17 cellular contexts compared by ENCODE assay signal in genomic region chr10:128429835-128430513, GRCh38.
DNase-seq lines count a peak whose midpoint lies in the region; TF ChIP-seq lines count a peak whose summit lies in the region.
"Had no signal": no experiment of that assay in that cellular context is flagged by ENCODE, and none has a peak within 500 bp of the region (broad histone marks: within the 10 kb centered on the region; RNA-seq: fewer than 3 reads in every experiment).

No MANE protein-coding gene starts in this region.

- peak; percentile 4 to 47 for DNase-seq in NCI-H524 (lab: John Stamatoyannopoulos, UW)
- DNase-seq in NCI-H524 treated with DMSO at 0.1 percent for 48 hours (lab: John Stamatoyannopoulos, UW), result no peak
- peak; percentile 12 for DNase-seq in NCI-H1092 (lab: John Stamatoyannopoulos, UW)
- peak; percentile 43 for DNase-seq in NCI-H748 treated with DMSO at 0.1 percent for 48 hours (lab: John Stamatoyannopoulos, UW)
- no peak for DNase-seq in progenitor cell of endocrine pancreas (ENCODE audit: low spot score, unreplicated experiment)
- DNase-seq in ureter (ENCODE audit: low spot score), result no peak
- no peak for DNase-seq in pons (ENCODE audit: low spot score)
- no peak for DNase-seq in AG20443 (ENCODE audit: low spot score)
- DNase-seq: AML-193; CD4-positive, CD25-positive, alpha-beta regulatory T cell; EL; H9; Karpas-422; MM.1S; NCI-H526; SHP77 had no signal

- H3K4me3 Mint-ChIP-seq in progenitor cell of endocrine pancreas (ENCODE audit: low read depth), result no peak overlapping the region
- H3K4me3 Mint-ChIP-seq: CD4-positive, CD25-positive, alpha-beta regulatory T cell; H9; T-helper 1 cell treated with Interleukin-12 subunit alpha and Interleukin-12 subunit beta and Interleukin-4 antibody, amounts not matched to agents 30 μg/mL and 1 μg/mL, for 36 hours had no signal

- no peaks in the 10 kb centered on the region for H3K36me3 Mint-ChIP-seq in progenitor cell of endocrine pancreas (ENCODE audit: insufficient read depth)
- H3K36me3 Mint-ChIP-seq: CD4-positive, CD25-positive, alpha-beta regulatory T cell had no signal

- peaks cover 25% of the 10 kb centered on the region for H3K27me3 Mint-ChIP-seq in progenitor cell of endocrine pancreas

- no peaks in the 10 kb centered on the region for H3K9me3 Mint-ChIP-seq in progenitor cell of endocrine pancreas (ENCODE audit: low read depth)
- H3K9me3 Mint-ChIP-seq: H9; T-helper 1 cell treated with Interleukin-12 subunit alpha and Interleukin-12 subunit beta and Interleukin-4 antibody, amounts not matched to agents 30 μg/mL and 1 μg/mL, for 36 hours had no signal

- H3K4me1 Mint-ChIP-seq in progenitor cell of endocrine pancreas (ENCODE audit: low read depth), result peaks cover 5% of the 10 kb centered on the region

- peak overlapping the region; percentile 8 for H3K27ac Mint-ChIP-seq in progenitor cell of endocrine pancreas
- H3K27ac Mint-ChIP-seq: CD4-positive, CD25-positive, alpha-beta regulatory T cell; T-helper 1 cell treated with Interleukin-12 subunit alpha and Interleukin-12 subunit beta and Interleukin-4 antibody, amounts not matched to agents 30 μg/mL and 1 μg/mL, for 36 hours had no signal

- TF ChIP-seq CTCF in progenitor cell of endocrine pancreas (IDR thresholded peaks at IDR 0.05; ENCODE audit: unreplicated experiment), result no peak

Comparison
In these comparisons a context has a peak if more than half of its experiments do, and no peak if none do; other contexts are left out.
1. DNase-seq: peak in NCI-H524 (2 of 2), NCI-H1092 (single experiment) and NCI-H748 treated with DMSO at 0.1 percent for 48 hours (single experiment); none in NCI-H524 treated with DMSO at 0.1 percent for 48 hours (single experiment), progenitor cell of endocrine pancreas (single experiment), ureter (single experiment), pons (single experiment) and AG20443 (single experiment).